Comparison of ENCODE assay signal across 20 cellular contexts in genomic region chr5:96772542-96772941, GRCh38.
"Had no signal": no experiment of that assay in that cellular context is flagged by ENCODE, and none has a peak within 500 bp of the region (broad histone marks: within the 10 kb centered on the region; RNA-seq: fewer than 3 reads in every experiment).

No MANE protein-coding gene starts in this region.

- ATAC-seq: activated naive CD4-positive, alpha-beta T cell treated with anti-CD3 and anti-CD28 coated beads, Interleukin-2, amount 50 U/mL, for 72 hours; activated T-helper 17 cell treated with anti-CD3 and anti-CD28 coated beads, Interleukin-2, amount 50 U/mL, for 72 hours; left colon; lower lobe of right lung; WTC11 had no signal

- DNase-seq: activated CD4-positive, alpha-beta T cell treated with anti-CD3 and anti-CD28 coated beads for 48 hours; activated CD8-positive, alpha-beta memory T cell treated with anti-CD3 and anti-CD28 coated beads, Interleukin-2, amount 50 U/mL, for 48 hours; anterior cingulate cortex; cerebellar nuclear complex; dermis blood vessel endothelial cell; left colon; lower lobe of right lung; nucleus accumbens; stimulated activated CD4-positive, alpha-beta T cell treated with anti-CD3 and anti-CD28 coated beads, Interleukin-15, amount 100 ng/mL, for 24 hours; stimulated activated CD4-positive, alpha-beta T cell treated with anti-CD3 and anti-CD28 coated beads, Interleukin-4, amount 100 ng/mL, for 1 hour; stimulated activated naive CD4-positive, alpha-beta T cell treated with Interleukin-2 at 50 U/mL for 16 hours; substantia nigra; trophoblast cell had no signal

- H3K4me1 ChIP-seq: lower lobe of right lung had no signal

- H3K27ac ChIP-seq: epithelial cell of prostate, lower lobe of right lung, right atrium auricular region had no signal

- H3K4me3 Mint-ChIP-seq: activated T-helper 17 cell treated with anti-CD3 and anti-CD28 coated beads, Interleukin-2, amount 50 U/mL, for 72 hours; T-helper 1 cell treated with Interleukin-12 subunit alpha and Interleukin-12 subunit beta and Interleukin-4 antibody, amounts not matched to agents 30 μg/mL and 1 μg/mL, for 36 hours; WTC11 had no signal

- H3K9me3 ChIP-seq: lower lobe of right lung, right atrium auricular region had no signal

- H3K9me3 Mint-ChIP-seq: activated naive CD4-positive, alpha-beta T cell treated with anti-CD3 and anti-CD28 coated beads, Interleukin-2, amount 50 U/mL, for 72 hours; activated T-helper 17 cell treated with anti-CD3 and anti-CD28 coated beads, Interleukin-2, amount 50 U/mL, for 72 hours; T-helper 1 cell treated with Interleukin-12 subunit alpha and Interleukin-12 subunit beta and Interleukin-4 antibody, amounts not matched to agents 30 μg/mL and 1 μg/mL, for 36 hours; WTC11 had no signal

- H3K27me3 Mint-ChIP-seq: activated T-helper 17 cell treated with anti-CD3 and anti-CD28 coated beads, Interleukin-2, amount 50 U/mL, for 72 hours; progenitor cell of endocrine pancreas had no signal

- H3K27me3 ChIP-seq: right atrium auricular region had no signal

- H3K4me3 ChIP-seq: lower lobe of right lung, right atrium auricular region had no signal

- H3K27ac Mint-ChIP-seq: progenitor cell of endocrine pancreas, WTC11 had no signal
